16 cellular contexts compared by ENCODE assay signal in the genomic region with DNA sequence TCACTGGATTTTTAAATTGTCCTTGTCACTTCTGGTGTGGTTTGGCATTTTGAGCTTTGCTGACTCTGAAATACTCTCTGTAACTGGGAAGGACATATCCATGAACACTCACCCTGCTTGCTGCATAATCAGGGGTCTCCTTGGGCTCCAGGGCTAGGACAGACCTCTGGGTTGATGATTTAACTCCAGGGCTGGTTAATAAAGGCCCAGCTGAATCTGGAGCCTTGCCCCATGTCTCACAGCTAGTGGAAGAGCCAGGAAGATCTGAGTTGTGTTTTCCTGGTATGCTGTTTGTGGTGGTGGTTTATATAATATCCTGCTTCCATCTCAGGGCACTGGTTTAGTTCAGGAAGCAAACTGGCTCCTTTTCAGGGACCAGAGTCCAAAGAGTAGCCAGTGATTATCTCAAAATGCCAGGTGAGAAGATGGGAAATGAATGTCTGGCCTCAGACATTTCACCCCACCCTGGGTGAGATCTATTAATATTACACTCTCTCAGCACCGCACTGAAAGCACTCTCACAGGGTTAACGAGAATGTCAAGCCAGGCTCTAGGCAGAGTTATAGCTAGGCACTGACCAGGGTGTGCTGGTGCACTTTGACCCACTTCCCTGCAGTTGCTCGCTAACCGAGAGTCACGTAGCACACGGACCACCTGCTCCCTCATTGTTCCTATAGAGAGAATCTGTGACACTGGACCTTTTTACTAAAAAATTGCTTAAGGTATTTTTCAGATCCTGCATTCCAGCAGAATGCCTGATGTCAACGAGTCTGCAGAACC.
A peak's percentile ranks its signal among the peaks of the same experiment; 100 is the strongest.
DNase-seq lines count a peak whose midpoint lies in the region; ATAC-seq and TF ChIP-seq lines count a peak whose summit lies in the region.
"Had no signal": no experiment of that assay in that cellular context is flagged by ENCODE, and none has a peak within 500 bp of the region (broad histone marks: within the 10 kb centered on the region; RNA-seq: fewer than 3 reads in every experiment).

No MANE protein-coding gene starts in this region.

- H3K9me3 ChIP-seq in right atrium auricular region, result peaks cover 0 to 5% of the 10 kb centered on the region in 2 donors
- H3K9me3 ChIP-seq in mucosa of descending colon, result no peaks in the 10 kb centered on the region

- TF ChIP-seq CTCF in right atrium auricular region (IDR thresholded peaks at IDR 0.05) (no peak), dorsolateral prefrontal cortex (IDR thresholded peaks at IDR 0.05 in 54 of 56, conservative IDR thresholded peaks at IDR 0.05 in 2 of 56; ENCODE audit: low read depth in 1 of 56, partially characterized antibody in 56 of 56) (no peak), mucosa of descending colon (IDR thresholded peaks at IDR 0.05) (no peak)

- intact Hi-C loops in Right ventricle myocardium inferior (cut with DNase I) (loop anchor here (1.0 to 5.0 kb wide), 2 partner anchors 24 to 56 kb away; no protein-coding TSS in a partner anchor), dorsolateral prefrontal cortex (cut with DNase I) (no loop called here), mucosa of descending colon (cut with DNase I, micrococcal nuclease) (no loop called here)

- H3K36me3 ChIP-seq in right atrium auricular region (no peaks in the 10 kb centered on the region), mucosa of descending colon (ENCODE audit: low read depth) (no peaks in the 10 kb centered on the region)

- H3K27ac ChIP-seq in right atrium auricular region (peak overlapping the region in 1 of 2 donors; percentile 80), dorsolateral prefrontal cortex (peak overlapping the region in 33 of 59 donors; percentile 0 to 71 (median 31))
- H3K27ac ChIP-seq: epithelial cell of prostate had no signal

- H3K4me3 ChIP-seq in right atrium auricular region, result no peak overlapping the region
- no peak overlapping the region for H3K4me3 ChIP-seq in dorsolateral prefrontal cortex
- no peak overlapping the region for H3K4me3 ChIP-seq in mucosa of descending colon

- ATAC-seq in Right ventricle myocardium inferior, result peak; percentile 96
- ATAC-seq in mucosa of descending colon, result peak; percentile 85
- ATAC-seq in HG02610 (IDR thresholded peaks at IDR 0.05; ENCODE audit: unreplicated experiment), result no peak
- ATAC-seq in GM19452 (IDR thresholded peaks at IDR 0.05; ENCODE audit: unreplicated experiment), result no peak
- ATAC-seq in GM18907 (IDR thresholded peaks at IDR 0.05; ENCODE audit: unreplicated experiment), result no peak
- ATAC-seq: activated T-helper 17 cell treated with anti-CD3 and anti-CD28 coated beads, Interleukin-2, amount 50 U/mL, for 72 hours had no signal

- H3K4me1 ChIP-seq in right atrium auricular region, result peaks cover 0 to 15% of the 10 kb centered on the region in 2 donors
- H3K4me1 ChIP-seq in mucosa of descending colon (ENCODE audit: low read depth), result peaks cover 9% of the 10 kb centered on the region

- DNase-seq in Right ventricle myocardium inferior (ENCODE audit: missing footprints) (no peak), right atrium auricular region (ENCODE audit: low spot score) (no peak), dorsolateral prefrontal cortex (no peak), mucosa of descending colon (peak; percentile 59 to 70 (median 64))
- no peak for DNase-seq in activated CD4-positive, alpha-beta T cell treated with anti-CD3 and anti-CD28 coated beads, Interleukin-2, amount 50 U/mL, for 48 hours
- DNase-seq: activated CD4-positive, alpha-beta T cell treated with anti-CD3 and anti-CD28 coated beads, Interleukin-2, amount 50 U/mL, for 4 hours; DMS153; H7; KBM-7; naive B cell; NCI-H2081 had no signal

- H3K27me3 ChIP-seq in right atrium auricular region (no peaks in the 10 kb centered on the region), dorsolateral prefrontal cortex (no peaks in the 10 kb centered on the region)

Comparison
In these comparisons a context has a peak if more than half of its experiments do, and no peak if none do; other contexts are left out.
1. ATAC-seq: peak in Right ventricle myocardium inferior (single experiment) and mucosa of descending colon (single experiment); none in HG02610 (single experiment), GM19452 (single experiment) and GM18907 (single experiment).
2. DNase-seq: peak in mucosa of descending colon (3 of 3); none in Right ventricle myocardium inferior (single experiment), right atrium auricular region (single experiment), dorsolateral prefrontal cortex (0 of 10) and activated CD4-positive, alpha-beta T cell treated with anti-CD3 and anti-CD28 coated beads, Interleukin-2, amount 50 U/mL, for 48 hours (0 of 2).